1 cellular context compared by ENCODE assay signal in the genomic region with DNA sequence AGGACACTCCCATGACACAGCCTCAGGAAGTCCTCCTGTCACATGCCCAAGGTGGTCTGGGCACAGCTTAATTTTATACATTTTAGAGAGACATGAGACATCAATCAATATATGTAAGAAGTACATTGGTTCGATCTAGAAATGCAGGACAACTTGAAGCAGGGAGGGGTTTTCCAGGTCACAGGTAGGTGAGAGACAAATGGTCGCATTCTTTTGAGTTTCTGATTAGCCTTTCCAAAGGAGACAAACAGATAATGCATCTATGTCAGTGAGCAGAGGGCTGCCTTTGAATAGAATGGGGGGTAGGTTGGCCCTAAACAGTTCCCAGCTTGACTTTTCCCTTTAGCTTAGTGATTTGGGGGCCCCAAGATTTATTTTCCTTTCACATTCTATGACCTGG.
TF ChIP-seq lines count a peak whose summit lies in the region.

No MANE protein-coding gene starts in this region.

TF ChIP-seq in WTC11, 78 proteins besides CTCF, POLR2A, EP300 and RAD21 (continued from another document):
- TF ChIP-seq, protein P1, sequence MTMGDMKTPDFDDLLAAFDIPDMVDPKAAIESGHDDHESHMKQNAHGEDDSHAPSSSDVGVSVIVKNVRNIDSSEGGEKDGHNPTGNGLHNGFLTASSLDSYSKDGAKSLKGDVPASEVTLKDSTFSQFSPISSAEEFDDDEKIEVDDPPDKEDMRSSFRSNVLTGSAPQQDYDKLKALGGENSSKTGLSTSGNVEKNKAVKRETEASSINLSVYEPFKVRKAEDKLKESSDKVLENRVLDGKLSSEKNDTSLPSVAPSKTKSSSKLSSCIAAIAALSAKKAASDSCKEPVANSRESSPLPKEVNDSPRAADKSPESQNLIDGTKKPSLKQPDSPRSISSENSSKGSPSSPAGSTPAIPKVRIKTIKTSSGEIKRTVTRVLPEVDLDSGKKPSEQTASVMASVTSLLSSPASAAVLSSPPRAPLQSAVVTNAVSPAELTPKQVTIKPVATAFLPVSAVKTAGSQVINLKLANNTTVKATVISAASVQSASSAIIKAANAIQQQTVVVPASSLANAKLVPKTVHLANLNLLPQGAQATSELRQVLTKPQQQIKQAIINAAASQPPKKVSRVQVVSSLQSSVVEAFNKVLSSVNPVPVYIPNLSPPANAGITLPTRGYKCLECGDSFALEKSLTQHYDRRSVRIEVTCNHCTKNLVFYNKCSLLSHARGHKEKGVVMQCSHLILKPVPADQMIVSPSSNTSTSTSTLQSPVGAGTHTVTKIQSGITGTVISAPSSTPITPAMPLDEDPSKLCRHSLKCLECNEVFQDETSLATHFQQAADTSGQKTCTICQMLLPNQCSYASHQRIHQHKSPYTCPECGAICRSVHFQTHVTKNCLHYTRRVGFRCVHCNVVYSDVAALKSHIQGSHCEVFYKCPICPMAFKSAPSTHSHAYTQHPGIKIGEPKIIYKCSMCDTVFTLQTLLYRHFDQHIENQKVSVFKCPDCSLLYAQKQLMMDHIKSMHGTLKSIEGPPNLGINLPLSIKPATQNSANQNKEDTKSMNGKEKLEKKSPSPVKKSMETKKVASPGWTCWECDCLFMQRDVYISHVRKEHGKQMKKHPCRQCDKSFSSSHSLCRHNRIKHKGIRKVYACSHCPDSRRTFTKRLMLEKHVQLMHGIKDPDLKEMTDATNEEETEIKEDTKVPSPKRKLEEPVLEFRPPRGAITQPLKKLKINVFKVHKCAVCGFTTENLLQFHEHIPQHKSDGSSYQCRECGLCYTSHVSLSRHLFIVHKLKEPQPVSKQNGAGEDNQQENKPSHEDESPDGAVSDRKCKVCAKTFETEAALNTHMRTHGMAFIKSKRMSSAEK (CRISPR knock-in tag; IDR thresholded peaks at IDR 0.05; ENCODE audit: borderline replicate concordance) = no peak
- TF ChIP-seq HMGA2 (CRISPR knock-in tag; IDR thresholded peaks at IDR 0.05) (no peak), CREM (CRISPR knock-in tag; IDR thresholded peaks at IDR 0.05) (no peak), CREB1 (CRISPR knock-in tag; IDR thresholded peaks at IDR 0.05) (no peak), SP1 (CRISPR knock-in tag; conservative IDR thresholded peaks at IDR 0.05) (no peak), NR1H2 (CRISPR knock-in tag; IDR thresholded peaks at IDR 0.05) (no peak), ZNF121 (CRISPR knock-in tag; IDR thresholded peaks at IDR 0.05) (no peak), TP53 (CRISPR knock-in tag; IDR thresholded peaks at IDR 0.05) (no peak), RORB (CRISPR knock-in tag; IDR thresholded peaks at IDR 0.05) (no peak), ATF1 (CRISPR knock-in tag; IDR thresholded peaks at IDR 0.05) (no peak)
- TF ChIP-seq, protein P2, sequence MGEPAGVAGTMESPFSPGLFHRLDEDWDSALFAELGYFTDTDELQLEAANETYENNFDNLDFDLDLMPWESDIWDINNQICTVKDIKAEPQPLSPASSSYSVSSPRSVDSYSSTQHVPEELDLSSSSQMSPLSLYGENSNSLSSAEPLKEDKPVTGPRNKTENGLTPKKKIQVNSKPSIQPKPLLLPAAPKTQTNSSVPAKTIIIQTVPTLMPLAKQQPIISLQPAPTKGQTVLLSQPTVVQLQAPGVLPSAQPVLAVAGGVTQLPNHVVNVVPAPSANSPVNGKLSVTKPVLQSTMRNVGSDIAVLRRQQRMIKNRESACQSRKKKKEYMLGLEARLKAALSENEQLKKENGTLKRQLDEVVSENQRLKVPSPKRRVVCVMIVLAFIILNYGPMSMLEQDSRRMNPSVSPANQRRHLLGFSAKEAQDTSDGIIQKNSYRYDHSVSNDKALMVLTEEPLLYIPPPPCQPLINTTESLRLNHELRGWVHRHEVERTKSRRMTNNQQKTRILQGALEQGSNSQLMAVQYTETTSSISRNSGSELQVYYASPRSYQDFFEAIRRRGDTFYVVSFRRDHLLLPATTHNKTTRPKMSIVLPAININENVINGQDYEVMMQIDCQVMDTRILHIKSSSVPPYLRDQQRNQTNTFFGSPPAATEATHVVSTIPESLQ (CRISPR knock-in tag; IDR thresholded peaks at IDR 0.05) = no peak
- TF ChIP-seq, protein P3, sequence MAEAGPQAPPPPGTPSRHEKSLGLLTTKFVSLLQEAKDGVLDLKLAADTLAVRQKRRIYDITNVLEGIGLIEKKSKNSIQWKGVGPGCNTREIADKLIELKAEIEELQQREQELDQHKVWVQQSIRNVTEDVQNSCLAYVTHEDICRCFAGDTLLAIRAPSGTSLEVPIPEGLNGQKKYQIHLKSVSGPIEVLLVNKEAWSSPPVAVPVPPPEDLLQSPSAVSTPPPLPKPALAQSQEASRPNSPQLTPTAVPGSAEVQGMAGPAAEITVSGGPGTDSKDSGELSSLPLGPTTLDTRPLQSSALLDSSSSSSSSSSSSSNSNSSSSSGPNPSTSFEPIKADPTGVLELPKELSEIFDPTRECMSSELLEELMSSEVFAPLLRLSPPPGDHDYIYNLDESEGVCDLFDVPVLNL (CRISPR knock-in tag; IDR thresholded peaks at IDR 0.05; ENCODE audit: borderline replicate concordance, low read depth) = no peak
- TF ChIP-seq, protein P4, sequence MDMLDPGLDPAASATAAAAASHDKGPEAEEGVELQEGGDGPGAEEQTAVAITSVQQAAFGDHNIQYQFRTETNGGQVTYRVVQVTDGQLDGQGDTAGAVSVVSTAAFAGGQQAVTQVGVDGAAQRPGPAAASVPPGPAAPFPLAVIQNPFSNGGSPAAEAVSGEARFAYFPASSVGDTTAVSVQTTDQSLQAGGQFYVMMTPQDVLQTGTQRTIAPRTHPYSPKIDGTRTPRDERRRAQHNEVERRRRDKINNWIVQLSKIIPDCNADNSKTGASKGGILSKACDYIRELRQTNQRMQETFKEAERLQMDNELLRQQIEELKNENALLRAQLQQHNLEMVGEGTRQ (CRISPR knock-in tag; IDR thresholded peaks at IDR 0.05) = no peak
- TF ChIP-seq, protein P5, sequence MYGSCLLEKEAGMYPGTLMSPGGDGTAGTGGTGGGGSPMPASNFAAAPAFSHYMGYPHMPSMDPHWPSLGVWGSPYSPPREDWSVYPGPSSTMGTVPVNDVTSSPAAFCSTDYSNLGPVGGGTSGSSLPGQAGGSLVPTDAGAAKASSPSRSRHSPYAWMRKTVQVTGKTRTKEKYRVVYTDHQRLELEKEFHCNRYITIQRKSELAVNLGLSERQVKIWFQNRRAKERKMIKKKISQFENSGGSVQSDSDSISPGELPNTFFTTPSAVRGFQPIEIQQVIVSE (CRISPR knock-in tag; IDR thresholded peaks at IDR 0.05; ENCODE audit: borderline replicate concordance) = no peak
